In the genomic region with DNA sequence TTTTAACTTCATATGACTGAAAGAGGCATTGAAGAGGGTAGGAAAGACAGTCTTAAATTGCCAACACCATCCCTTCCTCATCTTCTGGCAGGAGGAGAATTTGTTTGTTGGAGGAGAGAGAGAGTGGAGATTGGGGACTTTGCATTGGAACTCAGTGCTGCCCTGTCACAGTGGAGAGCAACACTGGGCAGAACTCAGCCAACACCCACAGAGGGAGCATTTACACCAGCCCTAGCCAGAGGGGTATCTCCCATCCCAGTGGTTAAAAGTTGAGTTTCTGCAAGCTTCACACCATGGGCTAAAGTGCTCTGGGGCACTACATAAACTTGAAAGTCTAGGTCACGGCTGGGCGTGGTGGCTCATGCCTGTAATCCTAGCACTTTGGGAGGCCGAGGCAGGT, we compare ENCODE assay signal across 21 cellular contexts.
"Had no signal": no experiment of that assay in that cellular context is flagged by ENCODE, and none has a peak within 500 bp of the region (broad histone marks: within the 10 kb centered on the region; RNA-seq: fewer than 3 reads in every experiment).

No MANE protein-coding gene starts in this region.

- ATAC-seq: activated CD4-positive, alpha-beta T cell treated with anti-CD3 and anti-CD28 coated beads for 36 hours; activated CD8-positive, alpha-beta T cell treated with anti-CD3 and anti-CD28 coated beads for 36 hours had no signal

- H2AFZ ChIP-seq: PC-9 had no signal

- H3K4me1 ChIP-seq: breast epithelium had no signal

- H3K36me3 ChIP-seq: breast epithelium, WERI-Rb-1 had no signal

- H3K9me3 ChIP-seq: breast epithelium had no signal

- H3K4me2 ChIP-seq: PC-9 had no signal

- DNase-seq: activated CD4-positive, alpha-beta T cell treated with anti-CD3 and anti-CD28 coated beads for 36 hours; activated CD4-positive, alpha-beta T cell treated with anti-CD3 and anti-CD28 coated beads, Interleukin-2, amount 50 U/mL, for 1 hour; activated CD8-positive, alpha-beta T cell treated with anti-CD3 and anti-CD28 coated beads for 36 hours; activated effector memory CD4-positive, alpha-beta T cell treated with Interleukin-2 at 50 U/mL for 16 hours; activated naive CD4-positive, alpha-beta T cell; activated T-cell treated with anti-CD3 and anti-CD28 coated beads, Interleukin-2, amount 50 U/mL, for 24 hours; aorta; caudate nucleus; Karpas-422; MM.1S; NCI-H1105; NCI-H146; NCI-H187 treated with DMSO at 0.1 percent for 48 hours; NCI-H2081 treated with DMSO at 0.1 percent for 48 hours; NCI-H446; NCI-H524; PC-9; SHP77 treated with DMSO at 0.1 percent for 48 hours; T-helper 1 cell; WERI-Rb-1 had no signal

- H3K4me3 ChIP-seq: breast epithelium, PC-9 had no signal

- H3K27me3 ChIP-seq: breast epithelium had no signal

- H3K27ac ChIP-seq: PC-9, WERI-Rb-1 had no signal
